In the genomic region with DNA sequence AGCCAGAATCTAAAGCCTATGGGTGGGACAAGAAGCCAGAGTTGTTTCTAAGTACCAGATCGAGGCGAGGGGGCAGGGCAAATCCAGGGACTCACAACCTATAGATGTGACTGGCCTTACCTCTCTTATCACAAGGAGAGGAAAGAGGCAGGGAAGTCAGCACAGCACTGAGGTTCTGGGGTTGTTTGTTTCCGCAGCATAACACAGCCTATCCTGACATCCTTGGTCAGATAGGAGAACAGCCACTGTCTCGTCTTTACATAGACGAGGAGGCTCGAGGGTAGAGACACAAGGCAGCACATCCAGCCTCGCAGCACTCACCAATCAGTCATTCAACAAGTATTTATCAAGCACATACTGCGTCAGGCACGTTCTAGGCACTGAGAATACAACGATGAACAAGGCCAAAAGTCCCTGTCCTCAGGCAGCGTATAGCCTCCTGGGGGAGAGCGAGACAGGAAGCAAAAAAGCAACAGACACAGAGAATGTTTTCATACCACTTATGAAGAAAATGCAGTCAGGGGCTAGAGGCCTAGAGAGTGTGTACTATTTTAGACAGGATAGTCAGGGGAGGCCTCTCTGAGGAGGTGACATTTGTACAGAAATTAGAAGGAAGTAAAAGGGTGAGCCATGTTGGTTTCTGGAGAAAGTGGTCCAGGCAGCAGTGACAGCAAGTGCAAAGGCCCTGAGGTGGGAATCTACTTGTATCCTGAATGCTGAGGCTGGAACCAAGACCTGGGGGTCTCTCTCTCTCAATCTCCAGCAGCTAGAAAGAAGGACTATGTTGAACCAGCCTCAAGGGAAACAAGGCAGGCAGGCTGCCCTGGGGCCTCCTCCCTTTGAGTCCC, we compare ENCODE assay signal across 13 cellular contexts.
DNase-seq lines count a peak whose midpoint lies in the region; TF ChIP-seq lines count a peak whose summit lies in the region.
"Had no signal": no experiment of that assay in that cellular context is flagged by ENCODE, and none has a peak within 500 bp of the region (broad histone marks: within the 10 kb centered on the region; RNA-seq: fewer than 3 reads in every experiment).

No MANE protein-coding gene starts in this region.

- intact Hi-C loops in A673 (cut with micrococcal nuclease; ENCODE audit: unreplicated experiment), result no loop called here

- H3K9me3 ChIP-seq in H9 (ENCODE audit: control insufficient read depth, low read depth, low read length) (no peaks in the 10 kb centered on the region), mucosa of rectum (ENCODE audit: control insufficient read depth in 2 of 2, low read length in 2 of 2) (no peaks in the 10 kb centered on the region), A673 (ENCODE audit: low read depth, low read length, poor library complexity, severe bottlenecking) (no peaks in the 10 kb centered on the region)

- CTCF ChIA-PET in A673 (lab: Charles Lee), result no interaction called here

- H3K23ac ChIP-seq in H9 (ENCODE audit: insufficient read length, low read depth, low read length), result no peak overlapping the region

- H3K4me3 Mint-ChIP-seq in H9, result no peak overlapping the region
- H3K4me3 Mint-ChIP-seq: CD8-positive, alpha-beta memory T cell had no signal

- H3K27me3 ChIP-seq in H9 (ENCODE audit: insufficient read depth, low read length) (no peaks in the 10 kb centered on the region), mucosa of rectum (ENCODE audit: control insufficient read depth in 2 of 2, insufficient read depth in 2 of 2, low read length in 2 of 2) (no peaks in the 10 kb centered on the region), A673 (replicated peaks; ENCODE audit: insufficient read depth, low read depth, low read length, poor library complexity) (no peaks in the 10 kb centered on the region)

- no peak overlapping the region for H4K8ac ChIP-seq in H9 (replicated peaks; ENCODE audit: insufficient read length, low read depth, low read length)

- POLR2A ChIA-PET in A673 (lab: Charles Lee; ENCODE audit: low non-redundant PET), result no interaction called here

- H3K36me3 ChIP-seq in mucosa of rectum (ENCODE audit: control insufficient read depth in 2 of 2, insufficient read depth in 2 of 2, low read length in 2 of 2) (no peaks in the 10 kb centered on the region), A673 (ENCODE audit: insufficient read depth, low read length, poor library complexity, severe bottlenecking) (no peaks in the 10 kb centered on the region)

- no TSS peak for BruUV-seq in A673 (replicated peaks; lab: Mats Ljungman, UMichigan)

- TF ChIP-seq CTCF in H9 (conservative IDR thresholded peaks at IDR 0.05) (no peak), coronary artery (IDR thresholded peaks at IDR 0.05) (no peak), A673 (conservative IDR thresholded peaks at IDR 0.05; ENCODE audit: low read depth, low read length) (no peak)

- no peak overlapping the region for H3K27ac ChIP-seq in H9 (ENCODE audit: insufficient read length, low read depth, low read length)
- H3K27ac ChIP-seq in coronary artery, result no peak overlapping the region
- peak overlapping the region; percentile 9 to 29 for H3K27ac ChIP-seq in mucosa of rectum (ENCODE audit: low read depth in 2 of 2, low read length in 2 of 2)
- H3K27ac ChIP-seq in A673 (ENCODE audit: low read depth, low read length, poor library complexity, severe bottlenecking), result no peak overlapping the region

- H3K23me2 ChIP-seq in H9 (ENCODE audit: insufficient read length, low read depth, low read length, poor library complexity, severe bottlenecking), result no peaks in the 10 kb centered on the region

- no peak overlapping the region for H2AFZ ChIP-seq in H9 (ENCODE audit: low read length)

- H3K9ac ChIP-seq in H9 (ENCODE audit: extremely low read depth, insufficient read length, low read length) (no peak overlapping the region), mucosa of rectum (ENCODE audit: low read depth in 1 of 2, low read length in 2 of 2) (no peak overlapping the region)

- H2BK120ac ChIP-seq in H9 (ENCODE audit: low read depth, low read length, poor library complexity, severe bottlenecking), result no peak overlapping the region

- no peak overlapping the region for H3K4me2 ChIP-seq in H9 (ENCODE audit: insufficient read depth, insufficient read length, low read length)

- no peak overlapping the region for H3K14ac ChIP-seq in H9 (ENCODE audit: insufficient read depth, low read length)

- no peaks in the 10 kb centered on the region for H3K79me1 ChIP-seq in H9 (ENCODE audit: insufficient read depth, low read depth, low read length, poor library complexity, severe bottlenecking)

- H3K27me3 Mint-ChIP-seq in H9 (ENCODE audit: low read depth), result peaks cover 90% of the 10 kb centered on the region

- no peak overlapping the region for H3K4ac ChIP-seq in H9 (ENCODE audit: low read depth, low read length)

- H3K4me3 ChIP-seq in coronary artery (no peak overlapping the region), mucosa of rectum (ENCODE audit: low read length in 2 of 2) (no peak overlapping the region), A673 (ENCODE audit: low read depth, low read length, poor library complexity, severe bottlenecking) (no peak overlapping the region)

- no peak overlapping the region for H4K5ac ChIP-seq in H9 (ENCODE audit: insufficient read length, low read depth, low read length)

- H3K4me1 ChIP-seq in H9 (ENCODE audit: insufficient read depth, low read length), result no peaks in the 10 kb centered on the region
- peaks cover 3 to 8% of the 10 kb centered on the region in 2 donors for H3K4me1 ChIP-seq in mucosa of rectum (ENCODE audit: control insufficient read depth in 2 of 2, insufficient read depth in 2 of 2, low read length in 2 of 2)
- peaks cover 14% of the 10 kb centered on the region for H3K4me1 ChIP-seq in A673 (ENCODE audit: insufficient read depth, low read length, poor library complexity, severe bottlenecking)

- H3K79me2 ChIP-seq in H9 (ENCODE audit: insufficient read depth, low read length), result no peaks in the 10 kb centered on the region

- no peak overlapping the region for H3T11ph ChIP-seq in H9 (ENCODE audit: low read length)

- no peak overlapping the region for H3K27ac Mint-ChIP-seq in H9
- H3K27ac Mint-ChIP-seq: CD8-positive, alpha-beta memory T cell had no signal

- H4K20me1 ChIP-seq in H9 (ENCODE audit: control insufficient read depth, insufficient read depth, insufficient read length), result no peaks in the 10 kb centered on the region

- no peak overlapping the region for H2AK5ac ChIP-seq in H9 (ENCODE audit: insufficient read length, low read length)

- H2BK5ac ChIP-seq in H9 (ENCODE audit: insufficient read length, low read length), result no peak overlapping the region

- DNase-seq in D341Med (ENCODE audit: low spot score) (peak; percentile 20), H9 (peak; percentile 14), coronary artery (ENCODE audit: low spot score) (peak; percentile 4), A673 (ENCODE audit: low spot score) (no peak), NCI-H2196 (lab: John Stamatoyannopoulos, UW; ENCODE audit: unreplicated experiment) (no peak), NCI-H2171 (lab: John Stamatoyannopoulos, UW) (no peak)
- DNase-seq in activated naive CD4-positive, alpha-beta T cell treated with Interleukin-2 at 50 U/mL for 16 hours, result no peak
- DNase-seq: CD8-positive, alpha-beta memory T cell; DMS 273 treated with DMSO at 0.1 percent for 48 hours; KBM-7; NCI-H526 treated with DMSO at 0.1 percent for 48 hours; PC-3 had no signal

- H2BK20ac ChIP-seq in H9 (ENCODE audit: low read depth, low read length, poor library complexity, severe bottlenecking), result no peak overlapping the region

- no peak overlapping the region for H3K56ac ChIP-seq in H9 (ENCODE audit: insufficient read length, low read depth, low read length)

- H2BK12ac ChIP-seq in H9 (ENCODE audit: insufficient read length, low read depth, low read length), result no peak overlapping the region

- H3K18ac ChIP-seq in H9 (ENCODE audit: insufficient read length, low read depth, low read length), result no peak overlapping the region

- WGBS in H9 (ENCODE audit: extremely low coverage, insufficient read length, low lambda C conversion rate), result no CpG with 5 or more reads among the region's 12 CpGs

- H4K91ac ChIP-seq in H9 (ENCODE audit: insufficient read length, low read depth, low read length), result no peak overlapping the region

- H2BK15ac ChIP-seq in H9 (ENCODE audit: low read depth, low read length), result no peak overlapping the region

- H3K9me3 Mint-ChIP-seq in H9, result no peaks in the 10 kb centered on the region; a peak in 2 of 5 replicates

- no peaks in the 10 kb centered on the region for H3K36me3 Mint-ChIP-seq in H9 (ENCODE audit: insufficient read depth in 1 of 3, low read depth in 3 of 3)

- peaks cover 10 to 14% of the 10 kb centered on the region in 2 experiments for H3K4me1 Mint-ChIP-seq in H9
- H3K4me1 Mint-ChIP-seq: CD8-positive, alpha-beta memory T cell had no signal

Comparison
In these comparisons a context has a peak if more than half of its experiments do, and no peak if none do; other contexts are left out.
1. DNase-seq: peak in D341Med (single experiment), H9 (single experiment) and coronary artery (single experiment); none in activated naive CD4-positive, alpha-beta T cell treated with Interleukin-2 at 50 U/mL for 16 hours (single experiment), A673 (single experiment), NCI-H2196 (single experiment) and NCI-H2171 (single experiment).
2. H3K27ac ChIP-seq: peak in mucosa of rectum (2 of 2); none in H9 (single experiment), coronary artery (0 of 2) and A673 (single experiment).